5 cellular contexts compared by ENCODE assay signal in the genomic region with DNA sequence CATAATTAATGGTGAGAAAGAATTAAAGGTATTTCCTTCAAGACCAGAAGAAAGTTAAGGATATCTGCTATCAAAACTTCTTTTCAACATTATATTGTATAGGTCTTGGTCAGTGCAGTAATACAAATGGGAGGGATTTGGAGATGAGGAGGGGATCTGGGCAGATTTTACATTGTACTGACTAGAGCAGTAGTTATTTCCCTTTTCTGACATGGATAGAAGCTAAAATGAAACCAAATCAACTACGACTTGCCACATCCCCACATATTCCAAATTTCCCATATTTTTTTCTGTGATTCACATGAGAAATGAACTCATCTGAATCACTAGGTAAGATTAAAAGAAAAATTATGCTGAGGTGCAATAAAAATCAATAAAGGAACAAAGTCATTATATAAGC. TPM values are rescaled to one million over a fixed set of nuclear protein-coding genes. Genes with fewer than 3 reads are reported as not detected.
"Had no signal": no experiment of that assay in that cellular context is flagged by ENCODE, and none has a peak within 500 bp of the region (broad histone marks: within the 10 kb centered on the region; RNA-seq: fewer than 3 reads in every experiment).

No MANE protein-coding gene starts in this region.

RNA-seq across cellular contexts. Expression of a gene that starts 11.6 kb away (rescaled TPM):
- total RNA-seq: HepG2, HT-29, IMR-90, NCI-H460, SJSA1 had no signal
- polyA plus RNA-seq: HepG2, IMR-90 had no signal
